Comparison of ENCODE assay signal across 8 cellular contexts in the genomic region with DNA sequence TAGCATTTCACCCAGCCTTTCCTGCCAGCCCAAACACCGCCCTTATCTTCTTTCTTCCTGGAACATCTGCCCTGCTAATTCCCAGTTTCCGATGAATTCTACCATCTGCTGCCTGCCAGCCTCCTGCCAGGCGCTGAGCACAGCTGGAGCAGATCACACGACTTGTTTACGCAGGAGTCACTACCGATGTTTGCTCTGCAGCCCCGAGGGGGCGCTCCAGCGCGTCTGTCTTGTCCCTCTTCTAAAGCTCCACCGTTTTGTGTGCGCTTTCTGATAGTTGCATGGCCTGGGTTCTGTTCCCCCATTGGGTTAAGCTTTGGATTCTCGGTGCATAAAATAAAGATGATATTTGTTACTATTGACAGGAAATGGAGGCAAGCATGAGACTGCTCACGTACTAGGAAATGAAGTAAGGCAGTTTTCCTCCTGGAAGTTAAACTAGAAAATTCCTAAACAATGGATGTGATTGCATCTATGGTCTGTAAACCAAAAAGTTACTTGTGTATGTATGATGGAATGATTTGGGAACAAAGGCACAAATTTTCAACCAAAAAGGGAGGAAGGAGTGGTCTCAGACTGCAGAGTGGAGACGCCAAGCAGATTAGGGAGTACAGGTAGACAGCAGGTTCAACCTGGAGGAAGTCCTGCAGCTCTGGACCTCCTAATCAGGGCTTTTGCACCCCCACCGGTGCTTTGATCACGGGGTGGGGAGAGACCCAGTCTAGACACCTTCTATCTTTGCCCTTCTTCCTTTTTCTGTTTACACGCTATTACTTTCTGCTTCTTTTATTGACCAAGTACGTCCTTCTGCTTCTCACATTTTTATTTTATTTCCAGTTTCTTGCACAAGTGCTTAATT. TPM values are rescaled to one million over a fixed set of nuclear protein-coding genes. Genes with fewer than 3 reads are reported as not detected.
DNase-seq lines count a peak whose midpoint lies in the region; ATAC-seq lines count a peak whose summit lies in the region.

No MANE protein-coding gene starts in this region.

- H3K4me1 Mint-ChIP-seq in effector memory CD8-positive, alpha-beta T cell (ENCODE audit: low read depth in 2 of 2), result peaks cover 38 to 43% of the 10 kb centered on the region in 2 donors

- H3K36me3 Mint-ChIP-seq in effector memory CD8-positive, alpha-beta T cell (ENCODE audit: insufficient read depth), result peaks cover 10% of the 10 kb centered on the region

- ATAC-seq in GM18870 (IDR thresholded peaks at IDR 0.05; ENCODE audit: unreplicated experiment), result peak; percentile 39
- ATAC-seq in HG03457 (IDR thresholded peaks at IDR 0.05; ENCODE audit: unreplicated experiment), result peak; percentile 44
- peak; percentile 54 for ATAC-seq in effector memory CD8-positive, alpha-beta T cell (replicated peaks)

- peaks cover 23 to 34% of the 10 kb centered on the region in 2 donors for H3K27me3 Mint-ChIP-seq in effector memory CD8-positive, alpha-beta T cell

- in situ Hi-C loops in ACHN (cut with HindIII; ENCODE audit: low pct_ligation_motif_present, low pct_unique_long_range_greater_than_20kb, low sequenced_read_pairs), result no loop called here

- H3K4me3 Mint-ChIP-seq in effector memory CD8-positive, alpha-beta T cell, result peak overlapping the region; percentile 60 to 61

- DNase-seq in ACHN (peak; percentile 80), NCI-H82 treated with DMSO at 0.1 percent for 48 hours (lab: John Stamatoyannopoulos, UW; ENCODE audit: unreplicated experiment) (peak; percentile 76), mesenteric fat pad (ENCODE audit: low spot score) (peak; percentile 94)
- peak in 2 of 3 experiments; percentile 74 to 75 for DNase-seq in activated CD8-positive, alpha-beta memory T cell treated with anti-CD3 and anti-CD28 coated beads for 48 hours (ENCODE audit: low read depth in 2 of 3, low spot score in 2 of 3)
- peak; percentile 78 to 79 (median 78) for DNase-seq in effector memory CD8-positive, alpha-beta T cell
- peak; percentile 68 for DNase-seq in stimulated activated CD8-positive, alpha-beta memory T cell treated with anti-CD3 and anti-CD28 coated beads, Interleukin-12 subunit alpha, Interleukin-12 subunit beta, amount 100 ng/mL, for 4 hours (ENCODE audit: low read depth)

- peak overlapping the region in 1 of 2 donors; percentile 0 for H3K27ac Mint-ChIP-seq in effector memory CD8-positive, alpha-beta T cell

- H3K9me3 Mint-ChIP-seq in effector memory CD8-positive, alpha-beta T cell, result no peaks in the 10 kb centered on the region

RNA-seq across cellular contexts. Expression of gene RBM17, which starts 2.2 kb away (rescaled TPM):
- total RNA-seq in mesenteric fat pad, result 137 TPM

RNA-seq across cellular contexts. Expression of gene IL2RA, which starts 24.4 kb away (rescaled TPM):
- 2.4 TPM for total RNA-seq in mesenteric fat pad

Comparison
In these comparisons a context has a peak if more than half of its experiments do, and no peak if none do; other contexts are left out.
1. Peak in every context shown above with its lines: DNase-seq and ATAC-seq.